In the genomic region with DNA sequence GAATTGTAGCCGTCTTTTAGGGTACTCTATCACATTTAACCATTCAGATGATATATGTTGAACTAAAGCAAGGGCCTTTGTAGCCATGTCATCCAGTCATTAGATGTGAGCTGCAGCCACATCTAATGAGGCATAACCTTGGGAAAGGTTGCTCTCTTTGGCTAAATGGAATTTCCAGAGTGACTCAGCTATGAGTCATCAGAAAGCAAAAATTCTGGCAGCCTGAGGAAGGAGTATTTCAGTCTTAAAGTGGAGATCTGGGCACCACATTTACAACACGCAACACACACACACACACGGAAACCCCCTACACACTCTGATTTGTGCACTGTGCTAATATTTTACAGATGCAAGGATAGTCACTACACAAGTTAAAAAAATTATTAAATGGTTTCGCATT, we compare ENCODE assay signal across 12 cellular contexts.
DNase-seq lines count a peak whose midpoint lies in the region; ATAC-seq, FAIRE-seq and TF ChIP-seq lines count a peak whose summit lies in the region.
"Had no signal": no experiment of that assay in that cellular context is flagged by ENCODE, and none has a peak within 500 bp of the region (broad histone marks: within the 10 kb centered on the region; RNA-seq: fewer than 3 reads in every experiment).

No MANE protein-coding gene starts in this region.

- DNase-seq in EL (peak; percentile 49), NCI-H69 (lab: John Stamatoyannopoulos, UW) (peak; percentile 53), epithelial cell of esophagus (ENCODE audit: low read depth) (peak; percentile 85), D721Med (ENCODE audit: insufficient read length, low spot score) (no peak), HuH-7 (ENCODE audit: low spot score) (no peak)
- DNase-seq in naive thymus-derived CD8-positive, alpha-beta T cell = no peak
- DNase-seq: activated T-cell treated with anti-CD3 and anti-CD28 coated beads, Interleukin-2, amount 50 U/mL, for 72 hours; cerebellar nuclear complex; COR-L47; NCI-H1092 had no signal

- H3K4me1 Mint-ChIP-seq in naive thymus-derived CD8-positive, alpha-beta T cell = no peaks in the 10 kb centered on the region

- POLR2A ChIA-PET in naive thymus-derived CD8-positive, alpha-beta T cell (lab: Charles Lee) = no interaction called here

- no peaks in the 10 kb centered on the region for H3K9me3 ChIP-seq in mesodermal cell (ENCODE audit: control insufficient read depth, low read length)

- no peaks in the 10 kb centered on the region for H3K27me3 Mint-ChIP-seq in naive thymus-derived CD8-positive, alpha-beta T cell

- no peak overlapping the region for H3K4me3 Mint-ChIP-seq in naive thymus-derived CD8-positive, alpha-beta T cell
- H3K4me3 Mint-ChIP-seq: activated T-cell treated with anti-CD3 and anti-CD28 coated beads, Interleukin-2, amount 50 U/mL, for 72 hours had no signal

- no peaks in the 10 kb centered on the region for H3K36me3 Mint-ChIP-seq in naive thymus-derived CD8-positive, alpha-beta T cell

- WGBS in mesodermal cell (ENCODE audit: insufficient coverage in 2 of 2), 2 experiments = 80% methylated on average over 1 of the region's 4 CpGs; no CpG with 5 or more reads in 1 of the 2 experiments

- H3K4me3 ChIP-seq in epithelial cell of esophagus (ENCODE audit: low read length) = no peak overlapping the region
- H3K4me3 ChIP-seq in mesodermal cell (ENCODE audit: extremely low read depth, insufficient read depth, low read length, poor library complexity, severe bottlenecking) = no peak overlapping the region

- H3K36me3 ChIP-seq in mesodermal cell (ENCODE audit: control insufficient read depth, insufficient read depth, low read length) = no peaks in the 10 kb centered on the region

- ATAC-seq in naive thymus-derived CD8-positive, alpha-beta T cell = no peak
- ATAC-seq in HG03045 (IDR thresholded peaks at IDR 0.05; ENCODE audit: unreplicated experiment) = no peak
- ATAC-seq: activated T-cell treated with anti-CD3 and anti-CD28 coated beads, Interleukin-2, amount 50 U/mL, for 72 hours had no signal

- peaks cover 6% of the 10 kb centered on the region for H3K4me1 ChIP-seq in mesodermal cell (ENCODE audit: control insufficient read depth, insufficient read depth, low read length, poor library complexity, severe bottlenecking)

- FAIRE-seq in D721Med (lab: Jason Lieb, UNC) = no peak

- H3K9me3 Mint-ChIP-seq in naive thymus-derived CD8-positive, alpha-beta T cell = peaks cover 0 to 14% (median 4%) of the 10 kb centered on the region in 9 donors

- no peak for TF ChIP-seq CTCF in epithelial cell of esophagus (IDR thresholded peaks at IDR 0.05; ENCODE audit: insufficient read depth, low read depth, low read length, missing control alignments)
- TF ChIP-seq CTCF in D721Med (IDR thresholded peaks at IDR 0.05; ENCODE audit: insufficient read depth, missing control alignments) = no peak

- H3K27ac Mint-ChIP-seq in naive thymus-derived CD8-positive, alpha-beta T cell = no peak overlapping the region
- H3K27ac Mint-ChIP-seq: activated T-cell treated with anti-CD3 and anti-CD28 coated beads, Interleukin-2, amount 50 U/mL, for 72 hours had no signal

- peak overlapping the region; percentile 75 for H3K27ac ChIP-seq in mesodermal cell (ENCODE audit: low read depth, low read length, severe bottlenecking)

Comparison
In these comparisons a context has a peak if more than half of its experiments do, and no peak if none do; other contexts are left out.
1. DNase-seq: peak in EL (single experiment), NCI-H69 (single experiment) and epithelial cell of esophagus (single experiment); none in naive thymus-derived CD8-positive, alpha-beta T cell (0 of 10), D721Med (single experiment) and HuH-7 (single experiment).